In genomic region chr2:65539633-65540032, GRCh38 we compare ENCODE assay signal across 22 cellular contexts.
A peak's percentile ranks its signal among the peaks of the same experiment; 100 is the strongest.
DNase-seq lines count a peak whose midpoint lies in the region.
"Had no signal": no experiment of that assay in that cellular context is flagged by ENCODE, and none has a peak within 500 bp of the region (broad histone marks: within the 10 kb centered on the region; RNA-seq: fewer than 3 reads in every experiment).

No MANE protein-coding gene starts in this region.

- DNase-seq in COR-L47 (lab: John Stamatoyannopoulos, UW): peak; percentile 56
- peak; percentile 40 for DNase-seq in ELF-1 (ENCODE audit: low read depth, low spot score)
- DNase-seq in NCI-H2171 (lab: John Stamatoyannopoulos, UW): peak; percentile 73
- DNase-seq in cerebellar cortex (ENCODE audit: low spot score): peak; percentile 16
- DNase-seq in stimulated activated CD4-positive, alpha-beta T cell treated with anti-CD3 and anti-CD28 coated beads, Interleukin-4, amount 100 ng/mL, for 24 hours: no peak
- no peak for DNase-seq in T-helper 2 cell
- no peak for DNase-seq in middle frontal gyrus (ENCODE audit: extremely low spot score, low spot score)
- DNase-seq in NCI-H1048 (lab: John Stamatoyannopoulos, UW): no peak
- DNase-seq: activated CD4-positive, alpha-beta T cell treated with anti-CD3 and anti-CD28 coated beads for 36 hours; activated naive CD4-positive, alpha-beta T cell treated with anti-CD3 and anti-CD28 coated beads, Interleukin-2, amount 50 U/mL, for 16 hours; anterior cingulate cortex; CD8-positive, alpha-beta memory T cell; DND-41; foreskin fibroblast; GM23248; immature natural killer cell; NCI-H1436; NCI-H526; nephron progenitor cell; OCI-M1; Right ventricle myocardium superior; stomach had no signal

Comparison
In these comparisons a context has a peak if more than half of its experiments do, and no peak if none do; other contexts are left out.
1. DNase-seq: peak in COR-L47 (single experiment), ELF-1 (single experiment), NCI-H2171 (single experiment) and cerebellar cortex (single experiment); none in stimulated activated CD4-positive, alpha-beta T cell treated with anti-CD3 and anti-CD28 coated beads, Interleukin-4, amount 100 ng/mL, for 24 hours (single experiment), T-helper 2 cell (0 of 5), middle frontal gyrus (single experiment) and NCI-H1048 (single experiment).